8 cellular contexts compared by ENCODE assay signal in genomic region chr1:96721382-96722160, GRCh38. TPM values are rescaled to one million over a fixed set of nuclear protein-coding genes. Genes with fewer than 3 reads are reported as not detected.
A peak's percentile ranks its signal among the peaks of the same experiment; 100 is the strongest.
DNase-seq lines count a peak whose midpoint lies in the region; ATAC-seq and TF ChIP-seq lines count a peak whose summit lies in the region.

Gene PTBP2 (plus strand): TSS chr1:96721784. CDS start chr1:96721865, 81 bp downstream.

- POLR2A ChIA-PET in CD4-positive, alpha-beta T cell (lab: Charles Lee), result interaction anchor here (0.5 to 0.7 kb wide), 3 partner anchors 10 to 1111 kb away, joined by 3 read pairs; no protein-coding TSS in a partner anchor
- POLR2A ChIA-PET in activated CD8-positive, alpha-beta T cell treated with anti-CD3 and anti-CD28 coated beads, Interleukin-2, amount 10 ng/mL, durations not matched to agents 7 days and 5 days (lab: Charles Lee), result no interaction called here

- 0 to 1% methylated on average over 69 to 77 of the region's 77 CpGs for WGBS in ectodermal cell, 2 experiments
- 0% methylated on average over 58 to 77 of the region's 77 CpGs for WGBS in lung, 2 donors

- no peaks in the 10 kb centered on the region for H3K9me3 ChIP-seq in CD4-positive, alpha-beta T cell (ENCODE audit: control insufficient read depth, low read length)
- no peaks in the 10 kb centered on the region for H3K9me3 ChIP-seq in ectodermal cell (ENCODE audit: control insufficient read depth, low read length)
- H3K9me3 ChIP-seq in lung (ENCODE audit: control insufficient read depth in 2 of 2, insufficient read depth in 1 of 2, low read length in 1 of 2), result no peaks in the 10 kb centered on the region

- H3K36me3 ChIP-seq in ectodermal cell (ENCODE audit: control insufficient read depth, insufficient read depth, low read length), result peaks cover 11% of the 10 kb centered on the region
- H3K36me3 ChIP-seq in lung (ENCODE audit: control insufficient read depth in 2 of 2, insufficient read depth in 2 of 2, low read length in 2 of 2), result peaks cover 2 to 3% of the 10 kb centered on the region in 2 donors

- peak; percentile 89 for ATAC-seq in CD4-positive, alpha-beta T cell (ENCODE audit: poor library complexity)
- ATAC-seq in GM19395 (IDR thresholded peaks at IDR 0.05; ENCODE audit: unreplicated experiment) (peak; percentile 94), HG03521 (IDR thresholded peaks at IDR 0.05; ENCODE audit: unreplicated experiment) (peak; percentile 93), lung (ENCODE audit: insufficient read depth, low FRiP score) (peak; percentile 97)
- ATAC-seq in activated CD8-positive, alpha-beta T cell treated with anti-CD3 and anti-CD28 coated beads, Interleukin-2, amount 10 ng/mL, durations not matched to agents 7 days and 5 days, result peak; percentile 97

- intact Hi-C loops in CD4-positive, alpha-beta T cell (cut with DNase I, micrococcal nuclease), result loop anchor here (5.0 to 10.0 kb wide), 3 partner anchors 53 to 1649 kb away; partner anchors contain the start of gene ALG14 (in 1 of the 2)

- peaks cover 41% of the 10 kb centered on the region for H3K36me3 Mint-ChIP-seq in CD4-positive, alpha-beta T cell (ENCODE audit: low read depth)
- peaks cover 18% of the 10 kb centered on the region for H3K36me3 Mint-ChIP-seq in activated CD8-positive, alpha-beta T cell treated with anti-CD3 and anti-CD28 coated beads, Interleukin-2, amount 10 ng/mL, durations not matched to agents 7 days and 5 days (ENCODE audit: low read depth)

- H3K4me3 ChIP-seq in ectodermal cell (ENCODE audit: insufficient read depth, low read depth, low read length), result peak within 1 kb of the TSS; percentile 93
- peak within 1 kb of the TSS; percentile 86 for H3K4me3 ChIP-seq in lung

- CTCF ChIA-PET in CD4-positive, alpha-beta T cell (lab: Charles Lee), result no interaction called here
- CTCF ChIA-PET in activated CD8-positive, alpha-beta T cell treated with anti-CD3 and anti-CD28 coated beads, Interleukin-2, amount 10 ng/mL, durations not matched to agents 7 days and 5 days (lab: Charles Lee), result no interaction called here

- H3K27ac Mint-ChIP-seq in CD4-positive, alpha-beta T cell, result peak within 1 kb of the TSS; percentile 94
- peak within 1 kb of the TSS; percentile 93 for H3K27ac Mint-ChIP-seq in activated CD8-positive, alpha-beta T cell treated with anti-CD3 and anti-CD28 coated beads, Interleukin-2, amount 10 ng/mL, durations not matched to agents 7 days and 5 days

- TF ChIP-seq CTCF in CD4-positive, alpha-beta T cell (IDR thresholded peaks at IDR 0.05), result no peak
- TF ChIP-seq CTCF in lung (IDR thresholded peaks at IDR 0.05; ENCODE audit: control extremely low read depth, extremely low read depth), result no peak

- H3K4me3 Mint-ChIP-seq in CD4-positive, alpha-beta T cell, result peak within 1 kb of the TSS; percentile 98
- peak within 1 kb of the TSS; percentile 93 for H3K4me3 Mint-ChIP-seq in activated CD8-positive, alpha-beta T cell treated with anti-CD3 and anti-CD28 coated beads, Interleukin-2, amount 10 ng/mL, durations not matched to agents 7 days and 5 days

- peaks cover 6% of the 10 kb centered on the region for H3K4me1 ChIP-seq in ectodermal cell (ENCODE audit: control insufficient read depth, insufficient read depth, low read length)
- peaks cover 0 to 1% of the 10 kb centered on the region in 2 donors for H3K4me1 ChIP-seq in lung (ENCODE audit: control insufficient read depth in 2 of 2, insufficient read depth in 2 of 2, low read length in 2 of 2)

- peak; percentile 67 to 82 (median 77) for DNase-seq in CD4-positive, alpha-beta T cell
- DNase-seq in NCI-H774 (lab: John Stamatoyannopoulos, UW), result peak; percentile 85
- DNase-seq in activated CD8-positive, alpha-beta T cell treated with anti-CD3 and anti-CD28 coated beads, Interleukin-2, amount 10 ng/mL, durations not matched to agents 7 days and 5 days, result peak; percentile 86
- DNase-seq in lung (ENCODE audit: low spot score), result peak; percentile 81
- DNase-seq in stimulated activated CD4-positive, alpha-beta T cell treated with anti-CD3 and anti-CD28 coated beads, TNF-alpha, amount 100 ng/mL, for 4 hours (ENCODE audit: low read depth in 3 of 3), result peak; percentile 57 to 73 (median 72)

- no peaks in the 10 kb centered on the region for H3K27me3 ChIP-seq in CD4-positive, alpha-beta T cell (ENCODE audit: control insufficient read depth, insufficient read depth, low read length)
- H3K27me3 ChIP-seq in ectodermal cell (ENCODE audit: control insufficient read depth, insufficient read depth, low read length, poor library complexity, severe bottlenecking) (no peaks in the 10 kb centered on the region), lung (ENCODE audit: control insufficient read depth, insufficient read depth) (no peaks in the 10 kb centered on the region)

- no peaks in the 10 kb centered on the region for H3K9me3 Mint-ChIP-seq in CD4-positive, alpha-beta T cell
- no peaks in the 10 kb centered on the region for H3K9me3 Mint-ChIP-seq in activated CD8-positive, alpha-beta T cell treated with anti-CD3 and anti-CD28 coated beads, Interleukin-2, amount 10 ng/mL, durations not matched to agents 7 days and 5 days (ENCODE audit: insufficient read depth)

- H3K27me3 Mint-ChIP-seq in CD4-positive, alpha-beta T cell, result no peaks in the 10 kb centered on the region
- peaks cover 7% of the 10 kb centered on the region for H3K27me3 Mint-ChIP-seq in activated CD8-positive, alpha-beta T cell treated with anti-CD3 and anti-CD28 coated beads, Interleukin-2, amount 10 ng/mL, durations not matched to agents 7 days and 5 days (ENCODE audit: low read depth)

- peak within 1 kb of the TSS; percentile 86 for H3K27ac ChIP-seq in CD4-positive, alpha-beta T cell (ENCODE audit: low read depth, low read length)
- H3K27ac ChIP-seq in ectodermal cell (ENCODE audit: insufficient read depth, low read depth, low read length, poor library complexity, severe bottlenecking) (peak within 1 kb of the TSS; percentile 93), lung (ENCODE audit: low read depth in 1 of 2, low read length in 1 of 2) (peak within 1 kb of the TSS; percentile 85 to 93)

- peaks cover 33% of the 10 kb centered on the region for H3K4me1 Mint-ChIP-seq in CD4-positive, alpha-beta T cell (ENCODE audit: low read depth)
- peaks cover 24% of the 10 kb centered on the region for H3K4me1 Mint-ChIP-seq in activated CD8-positive, alpha-beta T cell treated with anti-CD3 and anti-CD28 coated beads, Interleukin-2, amount 10 ng/mL, durations not matched to agents 7 days and 5 days (ENCODE audit: low read depth)

RNA-seq across cellular contexts. Expression of gene PTBP2, which starts in this region (rescaled TPM):
- total RNA-seq in CD4-positive, alpha-beta T cell, result 10 to 100 TPM; 32.6 to 34.3 TPM
- total RNA-seq in activated CD8-positive, alpha-beta T cell treated with anti-CD3 and anti-CD28 coated beads, Interleukin-2, amount 10 ng/mL, durations not matched to agents 7 days and 5 days, result 10 to 100 TPM; 12.6 to 14.2 TPM
- 93.8 TPM for polyA plus RNA-seq in ectodermal cell (2013, experiment 1 of 4)
- polyA plus RNA-seq in ectodermal cell (2013, experiment 2 of 4), result 88.9 TPM
- polyA plus RNA-seq in ectodermal cell (2013, experiment 3 of 4), result 62.2 TPM
- polyA plus RNA-seq in ectodermal cell (2013, experiment 4 of 4), result 72.0 TPM
- 10 to 100 TPM; 12.1 to 79.7 TPM for total RNA-seq in lung
- polyA plus RNA-seq in lung, result 10 to 100 TPM in 1 of 2 donors, 1 to 10 TPM in 1; 5.7 to 17.1 TPM

Comparison
In these comparisons a context has a peak if more than half of its experiments do, and no peak if none do; other contexts are left out.
1. Peak in every context shown above with its lines: DNase-seq, ATAC-seq, H3K4me3 ChIP-seq and H3K27ac ChIP-seq.